ENCODE assay signal across 8 cellular contexts in genomic region chr7:16421333-16422099, GRCh38. TPM values are rescaled to one million over a fixed set of nuclear protein-coding genes. Genes with fewer than 3 reads are reported as not detected.
DNase-seq lines count a peak whose midpoint lies in the region; ATAC-seq, FAIRE-seq and TF ChIP-seq lines count a peak whose summit lies in the region.

TSS of gene CRPPA (minus strand) at chr7:16421538. CDS start at chr7:16421322, 216 bp downstream.

- ATAC-seq in GM19438 (IDR thresholded peaks at IDR 0.05; ENCODE audit: low read depth, unreplicated experiment) (peak; percentile 37), HG03457 (IDR thresholded peaks at IDR 0.05; ENCODE audit: unreplicated experiment) (peak; percentile 19), SK-N-SH treated with all-trans-retinoic acid at 6 μM for 48 hours (peak; percentile 56)

- peak; percentile 13 for FAIRE-seq in astrocyte (lab: Jason Lieb, UNC)

- peak within 1 kb of the TSS; percentile 82 to 96 (median 90) for H3K4me2 ChIP-seq in BLaER1 treated with 17β-estradiol and CSF1 and Interleukin-3, amounts not matched to agents 10 nM and 100 nM
- H3K4me2 ChIP-seq in astrocyte (ENCODE audit: low read length): peak within 1 kb of the TSS; percentile 85

- H3K27ac Mint-ChIP-seq in astrocyte (ENCODE audit: unreplicated experiment): peak within 1 kb of the TSS; percentile 95

- peaks cover 28% of the 10 kb centered on the region for H3K4me1 Mint-ChIP-seq in astrocyte (ENCODE audit: low read depth, unreplicated experiment)

- peaks cover 4% of the 10 kb centered on the region for H3K79me2 ChIP-seq in astrocyte (ENCODE audit: insufficient read depth, low read length)

- H3K27ac ChIP-seq in BLaER1 treated with 17β-estradiol and CSF1 and Interleukin-3, amounts not matched to agents 10 nM and 100 nM: peak within 1 kb of the TSS; percentile 78 to 93 (median 88)
- H3K27ac ChIP-seq in astrocyte (ENCODE audit: low read depth, low read length) (peak within 1 kb of the TSS; percentile 84), rectal smooth muscle tissue (ENCODE audit: low read depth, low read length) (peak within 1 kb of the TSS; percentile 98)

- peak within 1 kb of the TSS; percentile 88 for H2AFZ ChIP-seq in astrocyte (ENCODE audit: low read depth, low read length)

- DNase-seq in astrocyte (ENCODE audit: low read depth): peak; percentile 40
- DNase-seq in hippocampal formation (lab: John Stamatoyannopoulos, UW): peak; percentile 23 to 68
- DNase-seq in MV-4-11 (lab: John Stamatoyannopoulos, UW): no peak

- H3K4me1 ChIP-seq in BLaER1 treated with 17β-estradiol and CSF1 and Interleukin-3, amounts not matched to agents 10 nM and 100 nM: peaks cover 22 to 38% (median 29%) of the 10 kb centered on the region in 10 experiments; a peak in 19 of 20 replicates
- peaks cover 30% of the 10 kb centered on the region for H3K4me1 ChIP-seq in astrocyte (ENCODE audit: insufficient read depth, low read length)
- peaks cover 16% of the 10 kb centered on the region for H3K4me1 ChIP-seq in rectal smooth muscle tissue (ENCODE audit: control insufficient read depth, insufficient read depth, low read length)

- H3K27me3 Mint-ChIP-seq in astrocyte (ENCODE audit: low read depth, unreplicated experiment): no peaks in the 10 kb centered on the region

- no peaks in the 10 kb centered on the region for H3K36me3 Mint-ChIP-seq in astrocyte (ENCODE audit: low read depth, unreplicated experiment)

- H3K9ac ChIP-seq in BLaER1 treated with 17β-estradiol and CSF1 and Interleukin-3, amounts not matched to agents 10 nM and 100 nM: peak within 1 kb of the TSS; percentile 83 to 92 (median 89)
- H3K9ac ChIP-seq in astrocyte (ENCODE audit: low read length): peak within 1 kb of the TSS; percentile 85
- H3K9ac ChIP-seq in rectal smooth muscle tissue (ENCODE audit: low read length): peak within 1 kb of the TSS; percentile 76

- no peaks in the 10 kb centered on the region for H3K36me3 ChIP-seq in BLaER1 treated with 17β-estradiol and CSF1 and Interleukin-3, amounts not matched to agents 10 nM and 100 nM
- H3K36me3 ChIP-seq in astrocyte (ENCODE audit: insufficient read depth, low read length) (no peaks in the 10 kb centered on the region), rectal smooth muscle tissue (ENCODE audit: control insufficient read depth, insufficient read depth, low read length) (no peaks in the 10 kb centered on the region)

- peaks cover 2% of the 10 kb centered on the region for H3K9me3 Mint-ChIP-seq in astrocyte (ENCODE audit: unreplicated experiment)

- peaks cover 0 to 21% (median 0%) of the 10 kb centered on the region in 11 experiments; a peak in 6 of 22 replicates for H3K27me3 ChIP-seq in BLaER1 treated with 17β-estradiol and CSF1 and Interleukin-3, amounts not matched to agents 10 nM and 100 nM
- H3K27me3 ChIP-seq in astrocyte (ENCODE audit: insufficient read depth, low read length) (no peaks in the 10 kb centered on the region), rectal smooth muscle tissue (ENCODE audit: control insufficient read depth, insufficient read depth, low read length) (no peaks in the 10 kb centered on the region)

- peaks cover 0 to 6% (median 0%) of the 10 kb centered on the region in 11 experiments; a peak in 2 of 22 replicates for H3K9me3 ChIP-seq in BLaER1 treated with 17β-estradiol and CSF1 and Interleukin-3, amounts not matched to agents 10 nM and 100 nM (replicated peaks in 1 of 11)
- H3K9me3 ChIP-seq in astrocyte (ENCODE audit: insufficient read depth, low read depth, low read length): no peaks in the 10 kb centered on the region

- H4K20me1 ChIP-seq in BLaER1 treated with 17β-estradiol and CSF1 and Interleukin-3, amounts not matched to agents 10 nM and 100 nM: no peaks in the 10 kb centered on the region
- no peaks in the 10 kb centered on the region for H4K20me1 ChIP-seq in astrocyte (ENCODE audit: insufficient read depth, low read length)

- peak within 1 kb of the TSS; percentile 84 for H3K4me3 Mint-ChIP-seq in astrocyte (ENCODE audit: unreplicated experiment)

- H3K4me3 ChIP-seq in BLaER1 treated with 17β-estradiol and CSF1 and Interleukin-3, amounts not matched to agents 10 nM and 100 nM: peak within 1 kb of the TSS; percentile 61 to 80 (median 73)
- H3K4me3 ChIP-seq in astrocyte (ENCODE audit: insufficient read depth, low read depth, low read length): peak within 1 kb of the TSS; percentile 56
- H3K4me3 ChIP-seq in rectal smooth muscle tissue (ENCODE audit: low read length): peak within 1 kb of the TSS; percentile 77

- no peak for TF ChIP-seq CTCF in astrocyte (IDR thresholded peaks at IDR 0.05; ENCODE audit: insufficient read depth, low read depth, low read length)

TF ChIP-seq in SK-N-SH treated with all-trans-retinoic acid at 6 μM for 48 hours, 23 proteins besides CTCF, POLR2A, EP300 and RAD21 (continues in another document):
- TF ChIP-seq ARNTL (CRISPR knock-in tag; IDR thresholded peaks at IDR 0.05; ENCODE audit: borderline replicate concordance, low read depth) (no peak), ISL1 (CRISPR knock-in tag; IDR thresholded peaks at IDR 0.05) (no peak), RARB (CRISPR knock-in tag; IDR thresholded peaks at IDR 0.05) (no peak), TCF4 (CRISPR knock-in tag; IDR thresholded peaks at IDR 0.05; ENCODE audit: borderline replicate concordance) (no peak), PATZ1 (CRISPR knock-in tag; IDR thresholded peaks at IDR 0.05; ENCODE audit: borderline replicate concordance) (no peak), CREB5 (CRISPR knock-in tag; IDR thresholded peaks at IDR 0.05; ENCODE audit: low read depth) (no peak), ESRRG (CRISPR knock-in tag; IDR thresholded peaks at IDR 0.05) (no peak), PPARA (CRISPR knock-in tag; IDR thresholded peaks at IDR 0.05; ENCODE audit: borderline replicate concordance) (no peak), GLIS3 (CRISPR knock-in tag; IDR thresholded peaks at IDR 0.05) (no peak), ZC3H10 (CRISPR knock-in tag; IDR thresholded peaks at IDR 0.05) (no peak), TSHZ2 (CRISPR knock-in tag; IDR thresholded peaks at IDR 0.05) (no peak), CSRNP3 (CRISPR knock-in tag; IDR thresholded peaks at IDR 0.05) (no peak), ZFP3 (CRISPR knock-in tag; IDR thresholded peaks at IDR 0.05) (no peak)

RNA-seq across cellular contexts. Expression of gene CRPPA, which starts in this region (rescaled TPM):
- 3.6 and 3.9 TPM in 2 replicates for total RNA-seq in astrocyte
